In the genomic region with DNA sequence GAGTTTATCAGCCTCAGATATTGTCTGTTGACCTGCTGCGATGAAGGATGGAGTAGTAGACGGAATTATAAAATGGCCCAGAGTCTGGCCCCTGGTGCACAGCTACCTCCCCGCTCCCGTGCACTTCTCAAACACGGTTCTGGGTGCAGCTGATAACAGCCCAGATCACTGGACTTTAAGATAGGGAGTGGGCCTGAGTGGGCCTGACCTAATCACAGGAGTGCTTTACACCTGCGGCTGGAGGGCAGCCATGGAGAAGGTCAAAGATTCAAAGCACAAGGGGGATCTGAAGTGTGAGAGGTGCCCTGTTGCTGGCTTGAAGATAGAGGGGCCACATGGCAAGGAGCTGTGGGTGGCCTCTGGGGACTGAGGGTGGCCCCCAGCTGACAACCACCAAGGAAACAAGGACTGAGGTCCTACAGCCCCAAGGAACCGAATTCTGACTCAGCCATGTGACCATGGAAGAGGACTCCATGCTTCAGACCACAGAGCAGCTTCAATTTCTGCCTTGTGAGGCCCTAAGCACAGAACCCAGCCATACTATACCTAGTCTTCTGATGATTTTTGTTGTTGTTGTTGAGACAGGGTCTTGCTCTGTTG, we compare ENCODE assay signal across 1 cellular context.
TF ChIP-seq lines count a peak whose summit lies in the region.

No MANE protein-coding gene starts in this region.

TF ChIP-seq in H1, 55 proteins besides CTCF, POLR2A, EP300 and RAD21:
- TF ChIP-seq TBP (IDR thresholded peaks at IDR 0.05; ENCODE audit: low read depth, low read length) (no peak), SAP30 (IDR thresholded peaks at IDR 0.05; ENCODE audit: insufficient read depth, insufficient replicate concordance, low read length) (no peak), RFX5 (IDR thresholded peaks at IDR 0.05; ENCODE audit: borderline replicate concordance, low read depth, low read length) (no peak), SIN3A (conservative IDR thresholded peaks at IDR 0.05 in 1 of 2, IDR thresholded peaks at IDR 0.05 in 1 of 2; ENCODE audit: low read depth in 1 of 2, low read length in 2 of 2) (no peak), HDAC2 (IDR thresholded peaks at IDR 0.05; ENCODE audit: borderline replicate concordance in 1 of 2, low read depth in 2 of 2, low read length in 2 of 2) (no peak), KDM5A (IDR thresholded peaks at IDR 0.05; ENCODE audit: low read length) (no peak), SRF (IDR thresholded peaks at IDR 0.05; ENCODE audit: low read depth, low read length) (no peak), SUZ12 (IDR thresholded peaks at IDR 0.05; ENCODE audit: low read length) (no peak), TAF1 (IDR thresholded peaks at IDR 0.05; ENCODE audit: low read depth, low read length) (no peak), GABPA (IDR thresholded peaks at IDR 0.05; ENCODE audit: borderline replicate concordance, insufficient read depth, low read length) (no peak), TCF12 (IDR thresholded peaks at IDR 0.05; ENCODE audit: low read depth, low read length) (no peak), TAF7 (optimal IDR thresholded peaks at IDR 0.05; ENCODE audit: borderline replicate concordance, low read depth, low read length) (no peak)
